Comparison of ENCODE assay signal across 14 cellular contexts in the genomic region with DNA sequence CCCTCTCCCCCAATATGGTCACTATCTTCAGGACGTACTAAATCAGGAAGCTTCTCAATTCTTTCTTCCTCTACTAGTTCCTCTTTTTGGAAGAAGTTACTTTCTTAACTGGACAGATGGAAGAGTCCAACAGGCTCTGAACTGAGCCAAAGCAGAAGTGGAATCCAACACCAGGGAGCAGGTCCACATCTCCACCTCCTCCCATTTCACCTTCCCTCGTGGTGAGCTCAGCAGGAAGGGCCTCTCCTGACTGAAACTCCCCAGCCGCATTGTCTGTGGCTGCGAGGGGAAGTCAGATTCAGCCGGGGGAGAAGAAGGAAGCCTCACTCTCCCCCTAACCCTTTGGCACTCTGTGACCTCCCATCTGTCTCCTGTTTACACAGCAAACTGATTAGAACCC.
DNase-seq lines count a peak whose midpoint lies in the region; ATAC-seq and TF ChIP-seq lines count a peak whose summit lies in the region.
"Had no signal": no experiment of that assay in that cellular context is flagged by ENCODE, and none has a peak within 500 bp of the region (broad histone marks: within the 10 kb centered on the region; RNA-seq: fewer than 3 reads in every experiment).

No MANE protein-coding gene starts in this region.

- H3K36me3 Mint-ChIP-seq in neural progenitor cell = no peaks in the 10 kb centered on the region

- ATAC-seq in HG03135 (IDR thresholded peaks at IDR 0.05; ENCODE audit: unreplicated experiment) = no peak
- no peak for ATAC-seq in GM19397 (IDR thresholded peaks at IDR 0.05; ENCODE audit: unreplicated experiment)

- H3K27me3 Mint-ChIP-seq in neural progenitor cell (ENCODE audit: insufficient read depth, low read depth) = peaks cover 2% of the 10 kb centered on the region

- no peaks in the 10 kb centered on the region for H3K9me2 ChIP-seq in Loucy (replicated peaks; ENCODE audit: low read depth, low read length)

- H4K20me1 ChIP-seq in Loucy (ENCODE audit: insufficient read depth, low read length, poor library complexity, severe bottlenecking) (no peaks in the 10 kb centered on the region), neural progenitor cell (ENCODE audit: low read depth) (no peaks in the 10 kb centered on the region)

- H3K36me3 ChIP-seq in Loucy (ENCODE audit: insufficient read depth, low read length) (no peaks in the 10 kb centered on the region), neural progenitor cell (no peaks in the 10 kb centered on the region)

- no peaks in the 10 kb centered on the region for H3K9me3 ChIP-seq in Loucy (ENCODE audit: insufficient read depth, low read depth, low read length)
- H3K9me3 ChIP-seq in neural progenitor cell (ENCODE audit: low read depth) = no peaks in the 10 kb centered on the region

- no peak overlapping the region for H3K4me3 Mint-ChIP-seq in neural progenitor cell
- H3K4me3 Mint-ChIP-seq: T-helper 1 cell treated with Interleukin-12 subunit alpha and Interleukin-12 subunit beta and Interleukin-4 antibody, amounts not matched to agents 30 μg/mL and 1 μg/mL, for 36 hours had no signal

- DNase-seq in GDM1 (lab: John Stamatoyannopoulos, UW) = peak; percentile 90
- peak; percentile 56 for DNase-seq in UCSD-AML1 (lab: John Stamatoyannopoulos, UW; ENCODE audit: unreplicated experiment)
- DNase-seq in neural progenitor cell (ENCODE audit: low spot score) = no peak
- DNase-seq in activated gamma-delta T cell treated with Interleukin-2 at 50 U/mL for 16 hours = no peak
- DNase-seq in NCI-H446 treated with DMSO at 0.1 percent for 48 hours (lab: John Stamatoyannopoulos, UW) = no peak
- DNase-seq: dermis blood vessel endothelial cell; PC-9; stimulated activated CD4-positive, alpha-beta T cell treated with anti-CD3 and anti-CD28 coated beads, Interleukin-4, amount 100 ng/mL, for 1 hour; stimulated activated naive CD4-positive, alpha-beta T cell treated with Interleukin-2 at 50 U/mL for 16 hours had no signal

- peaks cover 6% of the 10 kb centered on the region for H3K9me3 Mint-ChIP-seq in neural progenitor cell
- H3K9me3 Mint-ChIP-seq: T-helper 1 cell treated with Interleukin-12 subunit alpha and Interleukin-12 subunit beta and Interleukin-4 antibody, amounts not matched to agents 30 μg/mL and 1 μg/mL, for 36 hours had no signal

- H3K4me1 ChIP-seq in Loucy (ENCODE audit: insufficient read depth, low read length, poor library complexity, severe bottlenecking) (peaks cover 7% of the 10 kb centered on the region), neural progenitor cell (no peaks in the 10 kb centered on the region)

- no peak overlapping the region for H3K4me3 ChIP-seq in Loucy (ENCODE audit: low read length, poor library complexity, severe bottlenecking)
- H3K4me3 ChIP-seq in neural progenitor cell = no peak overlapping the region
- H3K4me3 ChIP-seq: PC-9 had no signal

- TF ChIP-seq CTCF in Loucy (conservative IDR thresholded peaks at IDR 0.05; ENCODE audit: low read length) = no peak
- TF ChIP-seq CTCF in neural progenitor cell (IDR thresholded peaks at IDR 0.05) = no peak

- H3K27ac ChIP-seq in neural progenitor cell = no peak overlapping the region
- H3K27ac ChIP-seq: KMS-11, PC-9 had no signal

- H3K27me3 ChIP-seq in Loucy (ENCODE audit: insufficient read depth, low read length, poor library complexity, severe bottlenecking) = no peaks in the 10 kb centered on the region
- H3K27me3 ChIP-seq in neural progenitor cell = no peaks in the 10 kb centered on the region

- H3K9ac ChIP-seq in Loucy (ENCODE audit: low read depth, low read length, poor library complexity, severe bottlenecking) (no peak overlapping the region), neural progenitor cell (no peak overlapping the region)
- H3K9ac ChIP-seq: KMS-11 had no signal

- no peak overlapping the region for H3K27ac Mint-ChIP-seq in neural progenitor cell
- H3K27ac Mint-ChIP-seq: T-helper 1 cell treated with Interleukin-12 subunit alpha and Interleukin-12 subunit beta and Interleukin-4 antibody, amounts not matched to agents 30 μg/mL and 1 μg/mL, for 36 hours had no signal

- H3K79me2 ChIP-seq in Loucy (ENCODE audit: insufficient read depth, low read length) (no peaks in the 10 kb centered on the region), neural progenitor cell (ENCODE audit: low read depth) (no peaks in the 10 kb centered on the region)

- peak overlapping the region; percentile 82 for H2AFZ ChIP-seq in Loucy (ENCODE audit: low read length)
- peak overlapping the region; percentile 58 for H2AFZ ChIP-seq in neural progenitor cell (replicated peaks)
- H2AFZ ChIP-seq: PC-9 had no signal

- no peaks in the 10 kb centered on the region for H3K4me1 Mint-ChIP-seq in neural progenitor cell

- no peaks in the 10 kb centered on the region for H3F3A ChIP-seq in Loucy (ENCODE audit: low read depth)
- H3F3A ChIP-seq in neural progenitor cell (ENCODE audit: low read depth) = no peaks in the 10 kb centered on the region

- H3K4me2 ChIP-seq in Loucy (ENCODE audit: low read depth, low read length, poor library complexity, severe bottlenecking) (no peak overlapping the region), neural progenitor cell (no peak overlapping the region)
- H3K4me2 ChIP-seq: KMS-11, PC-9 had no signal

Comparison
In these comparisons a context has a peak if more than half of its experiments do, and no peak if none do; other contexts are left out.
1. DNase-seq: peak in GDM1 (single experiment) and UCSD-AML1 (single experiment); none in neural progenitor cell (single experiment), activated gamma-delta T cell treated with Interleukin-2 at 50 U/mL for 16 hours (single experiment) and NCI-H446 treated with DMSO at 0.1 percent for 48 hours (single experiment).